Comparison of ENCODE assay signal across 1 cellular context in the genomic region with DNA sequence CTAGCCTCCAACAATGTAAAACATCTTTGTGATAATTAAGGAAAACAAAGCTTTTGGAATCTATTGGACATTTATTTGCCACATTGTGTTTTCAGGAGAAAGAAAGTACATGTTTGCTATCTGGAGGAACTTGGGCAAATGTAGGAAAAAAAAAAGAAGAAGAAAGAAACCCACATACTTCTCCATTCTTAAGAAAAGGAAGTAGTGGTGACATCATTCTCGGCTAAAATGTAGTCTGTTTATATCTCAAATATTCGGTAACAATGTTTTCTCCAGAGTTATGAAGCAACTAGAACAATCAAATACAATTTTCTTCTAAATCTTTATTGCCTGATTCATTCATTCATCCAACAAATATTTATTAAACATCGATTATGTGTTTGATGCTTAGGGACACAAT.
TF ChIP-seq lines count a peak whose summit lies in the region.

No MANE protein-coding gene starts in this region.

TF ChIP-seq in IMR-90, 13 proteins besides CTCF, POLR2A, EP300 and RAD21 (continued from another document):
- TF ChIP-seq, protein P1, sequence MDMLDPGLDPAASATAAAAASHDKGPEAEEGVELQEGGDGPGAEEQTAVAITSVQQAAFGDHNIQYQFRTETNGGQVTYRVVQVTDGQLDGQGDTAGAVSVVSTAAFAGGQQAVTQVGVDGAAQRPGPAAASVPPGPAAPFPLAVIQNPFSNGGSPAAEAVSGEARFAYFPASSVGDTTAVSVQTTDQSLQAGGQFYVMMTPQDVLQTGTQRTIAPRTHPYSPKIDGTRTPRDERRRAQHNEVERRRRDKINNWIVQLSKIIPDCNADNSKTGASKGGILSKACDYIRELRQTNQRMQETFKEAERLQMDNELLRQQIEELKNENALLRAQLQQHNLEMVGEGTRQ (IDR thresholded peaks at IDR 0.05; ENCODE audit: low read depth, low read length) = no peak
- TF ChIP-seq FOS (IDR thresholded peaks at IDR 0.05; ENCODE audit: low read depth, low read length) (no peak), NFE2L2 (IDR thresholded peaks at IDR 0.05; ENCODE audit: low read depth, low read length) (no peak), MXI1 (IDR thresholded peaks at IDR 0.05; ENCODE audit: borderline replicate concordance, low read depth, low read length) (no peak)
